Comparison of ENCODE assay signal across 1 cellular context in genomic region chr11:121808096-121808495, GRCh38.
TF ChIP-seq lines count a peak whose summit lies in the region.

No MANE protein-coding gene starts in this region.

TF ChIP-seq in GM23338, 12 proteins besides CTCF, POLR2A, EP300 and RAD21:
- TF ChIP-seq, protein P1, sequence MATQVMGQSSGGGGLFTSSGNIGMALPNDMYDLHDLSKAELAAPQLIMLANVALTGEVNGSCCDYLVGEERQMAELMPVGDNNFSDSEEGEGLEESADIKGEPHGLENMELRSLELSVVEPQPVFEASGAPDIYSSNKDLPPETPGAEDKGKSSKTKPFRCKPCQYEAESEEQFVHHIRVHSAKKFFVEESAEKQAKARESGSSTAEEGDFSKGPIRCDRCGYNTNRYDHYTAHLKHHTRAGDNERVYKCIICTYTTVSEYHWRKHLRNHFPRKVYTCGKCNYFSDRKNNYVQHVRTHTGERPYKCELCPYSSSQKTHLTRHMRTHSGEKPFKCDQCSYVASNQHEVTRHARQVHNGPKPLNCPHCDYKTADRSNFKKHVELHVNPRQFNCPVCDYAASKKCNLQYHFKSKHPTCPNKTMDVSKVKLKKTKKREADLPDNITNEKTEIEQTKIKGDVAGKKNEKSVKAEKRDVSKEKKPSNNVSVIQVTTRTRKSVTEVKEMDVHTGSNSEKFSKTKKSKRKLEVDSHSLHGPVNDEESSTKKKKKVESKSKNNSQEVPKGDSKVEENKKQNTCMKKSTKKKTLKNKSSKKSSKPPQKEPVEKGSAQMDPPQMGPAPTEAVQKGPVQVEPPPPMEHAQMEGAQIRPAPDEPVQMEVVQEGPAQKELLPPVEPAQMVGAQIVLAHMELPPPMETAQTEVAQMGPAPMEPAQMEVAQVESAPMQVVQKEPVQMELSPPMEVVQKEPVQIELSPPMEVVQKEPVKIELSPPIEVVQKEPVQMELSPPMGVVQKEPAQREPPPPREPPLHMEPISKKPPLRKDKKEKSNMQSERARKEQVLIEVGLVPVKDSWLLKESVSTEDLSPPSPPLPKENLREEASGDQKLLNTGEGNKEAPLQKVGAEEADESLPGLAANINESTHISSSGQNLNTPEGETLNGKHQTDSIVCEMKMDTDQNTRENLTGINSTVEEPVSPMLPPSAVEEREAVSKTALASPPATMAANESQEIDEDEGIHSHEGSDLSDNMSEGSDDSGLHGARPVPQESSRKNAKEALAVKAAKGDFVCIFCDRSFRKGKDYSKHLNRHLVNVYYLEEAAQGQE (IDR thresholded peaks at IDR 0.05; ENCODE audit: unreplicated experiment), result no peak
- TF ChIP-seq STAT1 (IDR thresholded peaks at IDR 0.05; ENCODE audit: unreplicated experiment) (no peak), EZH2 (IDR thresholded peaks at IDR 0.05; ENCODE audit: low read depth, unreplicated experiment) (no peak), POLR2AphosphoS5 (IDR thresholded peaks at IDR 0.05; ENCODE audit: low read depth) (no peak), ZNF114 (CRISPR knock-in tag; IDR thresholded peaks at IDR 0.05) (no peak)
- TF ChIP-seq, protein P2, sequence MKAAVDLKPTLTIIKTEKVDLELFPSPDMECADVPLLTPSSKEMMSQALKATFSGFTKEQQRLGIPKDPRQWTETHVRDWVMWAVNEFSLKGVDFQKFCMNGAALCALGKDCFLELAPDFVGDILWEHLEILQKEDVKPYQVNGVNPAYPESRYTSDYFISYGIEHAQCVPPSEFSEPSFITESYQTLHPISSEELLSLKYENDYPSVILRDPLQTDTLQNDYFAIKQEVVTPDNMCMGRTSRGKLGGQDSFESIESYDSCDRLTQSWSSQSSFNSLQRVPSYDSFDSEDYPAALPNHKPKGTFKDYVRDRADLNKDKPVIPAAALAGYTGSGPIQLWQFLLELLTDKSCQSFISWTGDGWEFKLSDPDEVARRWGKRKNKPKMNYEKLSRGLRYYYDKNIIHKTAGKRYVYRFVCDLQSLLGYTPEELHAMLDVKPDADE (IDR thresholded peaks at IDR 0.05), result no peak
